ENCODE assay signal across 8 cellular contexts in genomic region chr11:119422505-119423416, GRCh38. TPM values are rescaled to one million over a fixed set of nuclear protein-coding genes. Genes with fewer than 3 reads are reported as not detected.
DNase-seq lines count a peak whose midpoint lies in the region; ATAC-seq and TF ChIP-seq lines count a peak whose summit lies in the region.

Gene THY1, minus strand, starts transcription at chr11:119423172. Its CDS starts 2,267 bp downstream, at chr11:119420905.

- H3K9me3 ChIP-seq in BE2C: no peaks in the 10 kb centered on the region

- peaks cover 18% of the 10 kb centered on the region for H3K4me1 ChIP-seq in BE2C

- H3K9me3 Mint-ChIP-seq in memory B cell: no peaks in the 10 kb centered on the region

- H3K4me3 Mint-ChIP-seq in memory B cell: peak within 1 kb of the TSS; percentile 58

- no peak for ATAC-seq in memory B cell (ENCODE audit: low read depth)
- ATAC-seq in HG02759 (IDR thresholded peaks at IDR 0.05; ENCODE audit: unreplicated experiment): no peak
- no peak for ATAC-seq in GM21528 (IDR thresholded peaks at IDR 0.05; ENCODE audit: low FRiP score, unreplicated experiment)

- H3K27me3 ChIP-seq in BE2C: no peaks in the 10 kb centered on the region

- no peak within 1 kb of the TSS for H3K27ac Mint-ChIP-seq in memory B cell

- H3K27me3 Mint-ChIP-seq in memory B cell: peaks cover 46% of the 10 kb centered on the region

- H3K4me3 ChIP-seq in BE2C (ENCODE audit: low read depth, low read length): peak within 1 kb of the TSS; percentile 81

- peak within 1 kb of the TSS; percentile 73 for H3K27ac ChIP-seq in temporal lobe (ENCODE audit: low read depth, low read length)

- TF ChIP-seq CTCF in BE2C (IDR thresholded peaks at IDR 0.05; ENCODE audit: low read depth, low read length): no peak

- peaks cover 7% of the 10 kb centered on the region for H3K4me1 Mint-ChIP-seq in memory B cell

- H3K36me3 ChIP-seq in BE2C: peaks cover 38% of the 10 kb centered on the region

- DNase-seq in BE2C: peak; percentile 84
- DNase-seq in NCI-H1092 treated with DMSO at 0.1 percent for 48 hours (lab: John Stamatoyannopoulos, UW): peak; percentile 72
- DNase-seq in cerebellar cortex (ENCODE audit: low spot score): peak; percentile 83
- no peak for DNase-seq in memory B cell (ENCODE audit: low spot score in 2 of 2)
- no peak for DNase-seq in GM19238 (ENCODE audit: insufficient read length, low spot score)

- no peaks in the 10 kb centered on the region for H3K36me3 Mint-ChIP-seq in memory B cell

RNA-seq across cellular contexts. Expression of gene THY1, which starts in this region (rescaled TPM):
- 1,337 TPM for polyA plus RNA-seq in BE2C (2012; ENCODE audit: insufficient read depth, insufficient read length, low read depth)
- total RNA-seq in temporal lobe: 21.4 TPM

Comparison
In these comparisons a context has a peak if more than half of its experiments do, and no peak if none do; other contexts are left out.
1. DNase-seq: peak in BE2C (single experiment), NCI-H1092 treated with DMSO at 0.1 percent for 48 hours (single experiment) and cerebellar cortex (single experiment); none in memory B cell (0 of 2) and GM19238 (single experiment).